Comparison of ENCODE assay signal across 1 cellular context in the genomic region with DNA sequence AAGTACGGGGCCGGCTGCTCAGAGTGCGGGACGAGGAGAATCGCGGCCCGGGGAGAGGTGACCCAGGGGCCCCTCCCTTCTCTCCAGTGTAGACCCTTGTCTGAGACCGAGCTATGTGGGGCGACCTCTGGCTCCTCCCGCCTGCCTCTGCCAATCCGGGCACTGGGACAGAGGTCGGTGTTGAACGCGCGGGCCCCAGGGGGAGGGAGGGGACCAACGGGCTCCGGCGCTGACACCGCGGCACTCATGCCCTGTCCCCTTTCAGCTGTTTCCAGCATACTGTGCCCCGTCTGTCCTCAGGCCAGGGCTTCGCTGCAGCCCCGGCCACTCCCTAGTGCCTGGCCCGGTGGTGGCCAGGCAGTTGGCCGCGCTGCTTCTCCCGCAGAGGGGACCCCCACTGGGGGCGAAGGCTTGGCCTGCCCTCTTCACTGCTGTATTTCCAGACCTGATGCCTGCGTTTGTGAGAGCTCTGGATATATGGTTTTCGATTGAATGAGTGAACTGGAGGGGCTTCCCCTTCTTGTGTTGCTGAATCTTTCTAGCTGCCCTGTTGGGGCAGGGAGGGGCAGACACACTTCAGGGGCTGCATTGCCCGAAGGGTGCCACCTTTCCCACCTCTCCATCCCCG.
TF ChIP-seq lines count a peak whose summit lies in the region.

No MANE protein-coding gene starts in this region.

TF ChIP-seq in HCT116, 20 proteins besides CTCF, POLR2A, EP300 and RAD21 (continued from another document):
- TF ChIP-seq EGR1 (IDR thresholded peaks at IDR 0.05; ENCODE audit: low read depth): no peak
- no peak for TF ChIP-seq SRF (IDR thresholded peaks at IDR 0.05; ENCODE audit: low read depth)
- TF ChIP-seq ELF1 (IDR thresholded peaks at IDR 0.05; ENCODE audit: borderline replicate concordance, low read depth): no peak
- TF ChIP-seq FOSL1 (IDR thresholded peaks at IDR 0.05; ENCODE audit: low read depth): no peak
- TF ChIP-seq SP1 (IDR thresholded peaks at IDR 0.05; ENCODE audit: low read depth): no peak
- TF ChIP-seq JUND (IDR thresholded peaks at IDR 0.05): no peak
- TF ChIP-seq EZH2 (IDR thresholded peaks at IDR 0.05): no peak
- TF ChIP-seq, protein P1, sequence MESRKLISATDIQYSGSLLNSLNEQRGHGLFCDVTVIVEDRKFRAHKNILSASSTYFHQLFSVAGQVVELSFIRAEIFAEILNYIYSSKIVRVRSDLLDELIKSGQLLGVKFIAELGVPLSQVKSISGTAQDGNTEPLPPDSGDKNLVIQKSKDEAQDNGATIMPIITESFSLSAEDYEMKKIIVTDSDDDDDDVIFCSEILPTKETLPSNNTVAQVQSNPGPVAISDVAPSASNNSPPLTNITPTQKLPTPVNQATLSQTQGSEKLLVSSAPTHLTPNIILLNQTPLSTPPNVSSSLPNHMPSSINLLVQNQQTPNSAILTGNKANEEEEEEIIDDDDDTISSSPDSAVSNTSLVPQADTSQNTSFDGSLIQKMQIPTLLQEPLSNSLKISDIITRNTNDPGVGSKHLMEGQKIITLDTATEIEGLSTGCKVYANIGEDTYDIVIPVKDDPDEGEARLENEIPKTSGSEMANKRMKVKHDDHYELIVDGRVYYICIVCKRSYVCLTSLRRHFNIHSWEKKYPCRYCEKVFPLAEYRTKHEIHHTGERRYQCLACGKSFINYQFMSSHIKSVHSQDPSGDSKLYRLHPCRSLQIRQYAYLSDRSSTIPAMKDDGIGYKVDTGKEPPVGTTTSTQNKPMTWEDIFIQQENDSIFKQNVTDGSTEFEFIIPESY (IDR thresholded peaks at IDR 0.05; ENCODE audit: extremely low read depth, insufficient replicate concordance, low read length): no peak
